19 cellular contexts compared by ENCODE assay signal in the genomic region with DNA sequence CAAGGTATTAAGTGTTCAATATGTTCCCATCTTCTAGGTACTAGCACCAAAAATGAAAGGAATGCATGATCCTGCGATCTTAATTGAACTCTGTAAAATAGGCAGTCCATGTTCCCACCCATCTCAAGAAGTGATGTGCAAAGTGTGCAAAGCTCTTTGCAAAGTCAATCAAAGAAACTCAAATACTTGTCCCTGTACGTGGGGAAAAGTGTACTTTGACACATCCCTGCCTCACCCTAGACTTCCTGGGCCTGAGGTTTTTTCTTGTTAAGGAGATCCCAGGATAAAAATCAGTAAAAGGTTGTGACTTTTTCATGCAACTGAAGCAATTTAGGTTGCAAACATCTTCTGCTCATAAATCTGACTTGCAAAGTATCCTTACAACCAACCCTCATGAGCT. TPM values are rescaled to one million over a fixed set of nuclear protein-coding genes. Genes with fewer than 3 reads are reported as not detected.
DNase-seq lines count a peak whose midpoint lies in the region; ATAC-seq and TF ChIP-seq lines count a peak whose summit lies in the region.
"Had no signal": no experiment of that assay in that cellular context is flagged by ENCODE, and none has a peak within 500 bp of the region (broad histone marks: within the 10 kb centered on the region; RNA-seq: fewer than 3 reads in every experiment).

No MANE protein-coding gene starts in this region.

- peak overlapping the region; percentile 26 for H3K27ac Mint-ChIP-seq in stimulated activated naive CD8-positive, alpha-beta T cell treated with anti-CD3 and anti-CD28 coated beads, Interleukin-15, Interleukin-2, amounts not matched to agents 100 ng/mL and 50 ng/mL, for 24 hours
- H3K27ac Mint-ChIP-seq: activated B cell treated with CpG ODN at 0.5 μM for 24 hours, GM23338 had no signal

- H3K27ac ChIP-seq in colonic mucosa (peak overlapping the region; percentile 91), neutrophil (peak overlapping the region; percentile 94), tibial nerve (peak overlapping the region in 1 of 4 donors; percentile 97)

- no peaks in the 10 kb centered on the region for H3K9me3 ChIP-seq in colonic mucosa
- H3K9me3 ChIP-seq in neutrophil = no peaks in the 10 kb centered on the region
- no peaks in the 10 kb centered on the region for H3K9me3 ChIP-seq in tibial nerve
- H3K9me3 ChIP-seq: esophagus muscularis mucosa had no signal

- intact Hi-C loops in colonic mucosa (cut with DNase I) = no loop called here

- H3K27me3 Mint-ChIP-seq in stimulated activated naive CD8-positive, alpha-beta T cell treated with anti-CD3 and anti-CD28 coated beads, Interleukin-15, Interleukin-2, amounts not matched to agents 100 ng/mL and 50 ng/mL, for 24 hours = no peaks in the 10 kb centered on the region
- H3K27me3 Mint-ChIP-seq: activated B cell treated with CpG ODN at 0.5 μM for 24 hours, brain had no signal

- no peak overlapping the region for H3K4me3 ChIP-seq in colonic mucosa
- no peak overlapping the region for H3K4me3 ChIP-seq in neutrophil (ENCODE audit: low read depth in 1 of 2, low read length in 1 of 2)
- no peak overlapping the region for H3K4me3 ChIP-seq in tibial nerve
- H3K4me3 ChIP-seq: esophagus muscularis mucosa, GM23338 had no signal

- H3K36me3 Mint-ChIP-seq in stimulated activated naive CD8-positive, alpha-beta T cell treated with anti-CD3 and anti-CD28 coated beads, Interleukin-15, Interleukin-2, amounts not matched to agents 100 ng/mL and 50 ng/mL, for 24 hours (ENCODE audit: low read depth) = peaks cover 53% of the 10 kb centered on the region

- no peak overlapping the region for H3K9ac ChIP-seq in colonic mucosa (ENCODE audit: low read depth in 2 of 2, low read length in 2 of 2)

- no peak for TF ChIP-seq POLR2A in tibial nerve (IDR thresholded peaks at IDR 0.05)

- peaks cover 15% of the 10 kb centered on the region for H3K4me1 ChIP-seq in colonic mucosa
- peaks cover 47 to 48% of the 10 kb centered on the region in 2 experiments for H3K4me1 ChIP-seq in neutrophil (ENCODE audit: control insufficient read depth in 1 of 2, insufficient read depth in 1 of 2, low read depth in 1 of 2, low read length in 1 of 2)
- peaks cover 3 to 100% (median 69%) of the 10 kb centered on the region in 4 donors for H3K4me1 ChIP-seq in tibial nerve

- H3K4me3 Mint-ChIP-seq in stimulated activated naive CD8-positive, alpha-beta T cell treated with anti-CD3 and anti-CD28 coated beads, Interleukin-15, Interleukin-2, amounts not matched to agents 100 ng/mL and 50 ng/mL, for 24 hours = no peak overlapping the region
- H3K4me3 Mint-ChIP-seq: activated B cell treated with CpG ODN at 0.5 μM for 24 hours, brain, GM23338, neural crest cell had no signal

- TF ChIP-seq CTCF in colonic mucosa (IDR thresholded peaks at IDR 0.05) (no peak), neutrophil (IDR thresholded peaks at IDR 0.05) (no peak), tibial nerve (IDR thresholded peaks at IDR 0.05) (no peak)

- no peak for ATAC-seq in stimulated activated naive CD8-positive, alpha-beta T cell treated with anti-CD3 and anti-CD28 coated beads, Interleukin-15, Interleukin-2, amounts not matched to agents 100 U/mL and 50 U/mL, for 24 hours
- ATAC-seq in GM19397 (IDR thresholded peaks at IDR 0.05; ENCODE audit: unreplicated experiment) = no peak
- ATAC-seq: GM23338 had no signal

- TF ChIP-seq EP300 in tibial nerve (IDR thresholded peaks at IDR 0.05) = no peak

- no peaks in the 10 kb centered on the region for H3K9me3 Mint-ChIP-seq in stimulated activated naive CD8-positive, alpha-beta T cell treated with anti-CD3 and anti-CD28 coated beads, Interleukin-15, Interleukin-2, amounts not matched to agents 100 ng/mL and 50 ng/mL, for 24 hours
- H3K9me3 Mint-ChIP-seq: activated B cell treated with CpG ODN at 0.5 μM for 24 hours, brain, GM23338, neural crest cell had no signal

- H3K4me1 Mint-ChIP-seq in stimulated activated naive CD8-positive, alpha-beta T cell treated with anti-CD3 and anti-CD28 coated beads, Interleukin-15, Interleukin-2, amounts not matched to agents 100 ng/mL and 50 ng/mL, for 24 hours (ENCODE audit: low read depth) = peaks cover 76% of the 10 kb centered on the region

- H3K27me3 ChIP-seq in colonic mucosa (no peaks in the 10 kb centered on the region), neutrophil (no peaks in the 10 kb centered on the region), tibial nerve (no peaks in the 10 kb centered on the region)
- H3K27me3 ChIP-seq: esophagus muscularis mucosa had no signal

- no peaks in the 10 kb centered on the region for H3K36me3 ChIP-seq in colonic mucosa
- H3K36me3 ChIP-seq in neutrophil = peaks cover 21% of the 10 kb centered on the region
- H3K36me3 ChIP-seq in tibial nerve = peaks cover 0 to 14% (median 0%) of the 10 kb centered on the region in 3 donors

- 54 to 57% methylated on average over 2 of the region's 2 CpGs for WGBS in tibial nerve, 2 donors

- no peak for DNase-seq in stimulated activated naive CD8-positive, alpha-beta T cell treated with anti-CD3 and anti-CD28 coated beads, Interleukin-15, Interleukin-2, amounts not matched to agents 100 U/mL and 50 U/mL, for 24 hours
- DNase-seq in colonic mucosa (no peak), MV-4-11 (lab: John Stamatoyannopoulos, UW) (no peak), tibial nerve (ENCODE audit: low spot score in 2 of 2) (no peak)
- DNase-seq: activated B cell treated with CpG ODN at 0.5 μM for 24 hours; DMS 273 treated with DMSO at 0.1 percent for 48 hours; GF-D8; NCI-H2081; NCI-H510A treated with DMSO at 0.1 percent for 48 hours; retina; stimulated activated CD4-positive, alpha-beta T cell treated with anti-CD3 and anti-CD28 coated beads, Interleukin-15, amount 100 ng/mL, for 24 hours; stimulated activated naive CD4-positive, alpha-beta T cell had no signal

RNA-seq across cellular contexts. Expression of gene HNRNPA3, which starts 25.3 kb away (rescaled TPM):
- total RNA-seq in colonic mucosa = 100 to 1,000 TPM; 147 to 278 TPM
- 100 to 1,000 TPM in 1 of 4 donors, 10 to 100 TPM in 3; 77.3 to 102 (median 94.4) TPM for total RNA-seq in tibial nerve

RNA-seq across cellular contexts. Expression of gene NFE2L2, which starts 26.6 kb away (rescaled TPM):
- total RNA-seq in colonic mucosa (10 to 100 TPM; 81.5 to 87.6 TPM), tibial nerve (100 to 1,000 TPM; 112 to 164 (median 145) TPM)
